1 cellular context compared by ENCODE assay signal in genomic region chr5:15012061-15012460, GRCh38.
TF ChIP-seq lines count a peak whose summit lies in the region.

No MANE protein-coding gene starts in this region.

TF ChIP-seq in IMR-90, 13 proteins besides CTCF, POLR2A, EP300 and RAD21:
- no peak for TF ChIP-seq MAFK (IDR thresholded peaks at IDR 0.05; ENCODE audit: low read depth, low read length)
- no peak for TF ChIP-seq FOS (IDR thresholded peaks at IDR 0.05; ENCODE audit: low read depth, low read length)
- TF ChIP-seq NFE2L2 (IDR thresholded peaks at IDR 0.05; ENCODE audit: low read depth, low read length), result no peak
- TF ChIP-seq MXI1 (IDR thresholded peaks at IDR 0.05; ENCODE audit: borderline replicate concordance, low read depth, low read length), result no peak
- TF ChIP-seq BHLHE40 (IDR thresholded peaks at IDR 0.05; ENCODE audit: low read depth, low read length), result no peak
- no peak for TF ChIP-seq CEBPB (IDR thresholded peaks at IDR 0.05; ENCODE audit: low read depth, low read length)
- no peak for TF ChIP-seq RFX5 (IDR thresholded peaks at IDR 0.05; ENCODE audit: low read depth, low read length)
- no peak for TF ChIP-seq MAZ (IDR thresholded peaks at IDR 0.05; ENCODE audit: borderline replicate concordance, low read depth, low read length)
- TF ChIP-seq CHD1 (IDR thresholded peaks at IDR 0.05; ENCODE audit: low read depth, low read length), result no peak
- TF ChIP-seq RCOR1 (IDR thresholded peaks at IDR 0.05; ENCODE audit: insufficient replicate concordance, low read length), result no peak
- no peak for TF ChIP-seq USF2 (IDR thresholded peaks at IDR 0.05; ENCODE audit: low read depth, low read length)
- TF ChIP-seq ELK1 (IDR thresholded peaks at IDR 0.05; ENCODE audit: borderline replicate concordance, low read depth, low read length), result no peak
- no peak for TF ChIP-seq SMC3 (IDR thresholded peaks at IDR 0.05; ENCODE audit: low read depth, low read length)
